Comparison of ENCODE assay signal across 8 cellular contexts in the genomic region with DNA sequence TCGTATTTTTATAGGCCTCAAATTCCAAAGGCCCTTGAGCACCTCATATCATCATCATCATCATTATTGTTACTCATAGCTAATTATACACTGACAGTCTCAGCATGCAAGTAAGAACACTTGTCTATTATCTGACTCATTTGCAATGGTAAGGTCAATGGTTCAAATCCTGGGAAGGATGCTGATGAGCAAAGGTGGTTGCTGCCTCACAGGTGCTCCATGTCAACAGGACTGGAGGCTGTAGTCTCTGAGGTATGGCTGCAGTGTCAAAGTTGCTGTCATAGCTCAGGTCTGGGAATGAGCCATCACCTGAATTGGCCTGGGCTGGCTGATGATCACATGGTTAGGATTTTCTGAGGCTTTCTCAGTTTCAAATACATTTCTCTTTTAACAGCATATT.
"Had no signal": no experiment of that assay in that cellular context is flagged by ENCODE, and none has a peak within 500 bp of the region (broad histone marks: within the 10 kb centered on the region; RNA-seq: fewer than 3 reads in every experiment).

No MANE protein-coding gene starts in this region.

- H3K36me3 ChIP-seq: HAP-1 had no signal

- H3K9me3 ChIP-seq: HAP-1 had no signal

- ATAC-seq: HCT116, HepG2 had no signal

- H3K4me1 ChIP-seq: HAP-1 had no signal

- H3K4me3 ChIP-seq: GM23248, HAP-1 had no signal

- H3K27ac ChIP-seq: GM23248, HL-60 had no signal

- FAIRE-seq: HepG2 had no signal

- DNase-seq: GM23248, GOT3, H7, HFFc6 had no signal
